8 cellular contexts compared by ENCODE assay signal in the genomic region with DNA sequence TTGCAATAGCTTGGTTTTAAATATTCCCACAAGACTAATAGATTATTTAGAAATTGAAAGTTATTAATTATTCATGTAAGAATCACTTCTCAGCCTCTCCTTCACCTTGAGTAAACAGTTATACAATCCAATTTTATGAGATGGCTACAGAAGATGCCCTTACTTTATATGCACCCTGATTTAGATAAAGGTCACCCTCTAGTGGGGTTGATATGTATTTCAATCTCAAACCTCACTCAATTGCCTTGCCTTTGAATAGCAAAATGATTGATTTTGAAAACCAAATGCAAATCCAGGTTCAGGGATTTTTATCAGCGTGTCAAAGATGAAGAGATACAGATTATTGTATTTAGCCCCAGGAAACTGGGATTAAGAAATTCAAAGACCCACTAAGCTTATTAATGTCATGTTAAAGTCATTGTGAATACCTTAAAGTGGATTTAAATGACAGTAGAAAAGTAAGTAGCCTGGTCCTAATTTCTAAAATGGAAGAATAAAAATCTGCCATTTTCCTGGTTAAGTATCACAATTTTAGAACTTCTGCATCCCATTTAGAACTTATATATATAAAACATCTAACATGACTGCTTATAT.
DNase-seq lines count a peak whose midpoint lies in the region; ATAC-seq and TF ChIP-seq lines count a peak whose summit lies in the region.

No MANE protein-coding gene starts in this region.

- DNase-seq in GM12865 (ENCODE audit: low read depth) (peak; percentile 36), Kasumi-1 (lab: John Stamatoyannopoulos, UW) (peak; percentile 58 to 70), RWPE2 (ENCODE audit: low spot score) (no peak), fibroblast of lung (ENCODE audit: low read depth in 2 of 2) (peak; percentile 42 to 72), progenitor cell of endocrine pancreas (ENCODE audit: low spot score, unreplicated experiment) (no peak), cortex of kidney (lab: John Stamatoyannopoulos, UW) (no peak)
- DNase-seq in T-helper 2 cell treated with Interferon-gamma antibody and Interleukin-4, amounts not matched to agents 5 μg/mL and 100 μg/mL, for 36 hours (ENCODE audit: low spot score) = no peak

- H3K4me1 Mint-ChIP-seq in progenitor cell of endocrine pancreas (ENCODE audit: low read depth) = peaks cover 10% of the 10 kb centered on the region
- no peaks in the 10 kb centered on the region for H3K4me1 Mint-ChIP-seq in T-helper 2 cell treated with Interferon-gamma antibody and Interleukin-4, amounts not matched to agents 5 μg/mL and 100 μg/mL, for 36 hours (ENCODE audit: low read depth)

- no peaks in the 10 kb centered on the region for H4K20me1 ChIP-seq in fibroblast of lung (ENCODE audit: control insufficient read depth, extremely low read depth, insufficient read depth, low read length)

- H3K4me2 ChIP-seq in fibroblast of lung (ENCODE audit: extremely low read depth, insufficient read depth, low read length) = no peak overlapping the region

- ATAC-seq in GM21723 (IDR thresholded peaks at IDR 0.05; ENCODE audit: unreplicated experiment) = peak; percentile 83
- ATAC-seq in RWPE2 (ENCODE audit: low read depth) = peak; percentile 76

- H3K4me3 Mint-ChIP-seq in progenitor cell of endocrine pancreas (ENCODE audit: low read depth) = no peak overlapping the region
- H3K4me3 Mint-ChIP-seq in T-helper 2 cell treated with Interferon-gamma antibody and Interleukin-4, amounts not matched to agents 5 μg/mL and 100 μg/mL, for 36 hours = no peak overlapping the region

- no peak overlapping the region for H2AFZ ChIP-seq in fibroblast of lung (ENCODE audit: low read length)

- no peaks in the 10 kb centered on the region for H3K27me3 ChIP-seq in RWPE2 (ENCODE audit: insufficient read depth, poor library complexity, severe bottlenecking)
- H3K27me3 ChIP-seq in fibroblast of lung (ENCODE audit: control insufficient read depth, insufficient read depth, low read length) = no peaks in the 10 kb centered on the region

- no peak overlapping the region for H3K9ac ChIP-seq in fibroblast of lung (ENCODE audit: insufficient read depth, low read length)

- TF ChIP-seq CTCF in GM12865 (IDR thresholded peaks at IDR 0.05; ENCODE audit: insufficient read depth, low read depth, low read length, missing control alignments) (peak; percentile 42), RWPE2 (IDR thresholded peaks at IDR 0.05; ENCODE audit: poor library complexity, severe bottlenecking) (peak; percentile 90), fibroblast of lung (conservative IDR thresholded peaks at IDR 0.05 in 1 of 2, IDR thresholded peaks at IDR 0.05 in 1 of 2; ENCODE audit: low read depth in 1 of 2, low read length in 2 of 2) (peak; percentile 54 to 60), progenitor cell of endocrine pancreas (IDR thresholded peaks at IDR 0.05; ENCODE audit: unreplicated experiment) (peak; percentile 63)

- H3K27me3 Mint-ChIP-seq in progenitor cell of endocrine pancreas = peaks cover 23% of the 10 kb centered on the region
- H3K27me3 Mint-ChIP-seq in T-helper 2 cell treated with Interferon-gamma antibody and Interleukin-4, amounts not matched to agents 5 μg/mL and 100 μg/mL, for 36 hours (ENCODE audit: low read depth) = no peaks in the 10 kb centered on the region

- no peaks in the 10 kb centered on the region for H3K9me3 Mint-ChIP-seq in progenitor cell of endocrine pancreas (ENCODE audit: low read depth)
- no peaks in the 10 kb centered on the region for H3K9me3 Mint-ChIP-seq in T-helper 2 cell treated with Interferon-gamma antibody and Interleukin-4, amounts not matched to agents 5 μg/mL and 100 μg/mL, for 36 hours

- H3K36me3 Mint-ChIP-seq in progenitor cell of endocrine pancreas (ENCODE audit: insufficient read depth) = no peaks in the 10 kb centered on the region
- no peaks in the 10 kb centered on the region for H3K36me3 Mint-ChIP-seq in T-helper 2 cell treated with Interferon-gamma antibody and Interleukin-4, amounts not matched to agents 5 μg/mL and 100 μg/mL, for 36 hours (ENCODE audit: low read depth)

- H3K36me3 ChIP-seq in RWPE2 (ENCODE audit: low read depth) (no peaks in the 10 kb centered on the region), fibroblast of lung (ENCODE audit: control insufficient read depth, insufficient read depth, low read length) (no peaks in the 10 kb centered on the region)

- no peaks in the 10 kb centered on the region for H3K79me2 ChIP-seq in fibroblast of lung (ENCODE audit: control insufficient read depth, insufficient read depth, low read length)

- H3K27ac ChIP-seq in RWPE2 (ENCODE audit: poor library complexity, severe bottlenecking) = no peak overlapping the region
- H3K27ac ChIP-seq in fibroblast of lung (ENCODE audit: insufficient read depth, low read length) = no peak overlapping the region

- no peaks in the 10 kb centered on the region for H3K4me1 ChIP-seq in RWPE2 (ENCODE audit: insufficient read depth, poor library complexity, severe bottlenecking)
- no peaks in the 10 kb centered on the region for H3K4me1 ChIP-seq in fibroblast of lung (ENCODE audit: control insufficient read depth, extremely low read depth, insufficient read depth, low read length)

- H3K27ac Mint-ChIP-seq in progenitor cell of endocrine pancreas = no peak overlapping the region
- H3K27ac Mint-ChIP-seq in T-helper 2 cell treated with Interferon-gamma antibody and Interleukin-4, amounts not matched to agents 5 μg/mL and 100 μg/mL, for 36 hours = no peak overlapping the region

- H3K9me3 ChIP-seq in RWPE2 (ENCODE audit: severe bottlenecking) (no peaks in the 10 kb centered on the region), fibroblast of lung (ENCODE audit: control insufficient read depth, insufficient read depth, low read depth, low read length) (no peaks in the 10 kb centered on the region)

- H3K4me3 ChIP-seq in GM12865 (ENCODE audit: low read depth, low read length) (no peak overlapping the region), RWPE2 (ENCODE audit: severe bottlenecking) (no peak overlapping the region), fibroblast of lung (replicated peaks in 1 of 4; ENCODE audit: control extremely low read depth in 1 of 4, insufficient read depth in 1 of 4, low read depth in 3 of 4, low read length in 4 of 4) (no peak overlapping the region)

Comparison
In these comparisons a context has a peak if more than half of its experiments do, and no peak if none do; other contexts are left out.
1. DNase-seq: peak in GM12865 (single experiment), Kasumi-1 (2 of 2) and fibroblast of lung (2 of 2); none in RWPE2 (single experiment), progenitor cell of endocrine pancreas (single experiment), cortex of kidney (single experiment) and T-helper 2 cell treated with Interferon-gamma antibody and Interleukin-4, amounts not matched to agents 5 μg/mL and 100 μg/mL, for 36 hours (single experiment).
2. Peak in every context shown above with its lines, with median percentiles within 50 percentile points of each other: CTCF ChIP-seq.